ENCODE assay signal across 8 cellular contexts in the genomic region with DNA sequence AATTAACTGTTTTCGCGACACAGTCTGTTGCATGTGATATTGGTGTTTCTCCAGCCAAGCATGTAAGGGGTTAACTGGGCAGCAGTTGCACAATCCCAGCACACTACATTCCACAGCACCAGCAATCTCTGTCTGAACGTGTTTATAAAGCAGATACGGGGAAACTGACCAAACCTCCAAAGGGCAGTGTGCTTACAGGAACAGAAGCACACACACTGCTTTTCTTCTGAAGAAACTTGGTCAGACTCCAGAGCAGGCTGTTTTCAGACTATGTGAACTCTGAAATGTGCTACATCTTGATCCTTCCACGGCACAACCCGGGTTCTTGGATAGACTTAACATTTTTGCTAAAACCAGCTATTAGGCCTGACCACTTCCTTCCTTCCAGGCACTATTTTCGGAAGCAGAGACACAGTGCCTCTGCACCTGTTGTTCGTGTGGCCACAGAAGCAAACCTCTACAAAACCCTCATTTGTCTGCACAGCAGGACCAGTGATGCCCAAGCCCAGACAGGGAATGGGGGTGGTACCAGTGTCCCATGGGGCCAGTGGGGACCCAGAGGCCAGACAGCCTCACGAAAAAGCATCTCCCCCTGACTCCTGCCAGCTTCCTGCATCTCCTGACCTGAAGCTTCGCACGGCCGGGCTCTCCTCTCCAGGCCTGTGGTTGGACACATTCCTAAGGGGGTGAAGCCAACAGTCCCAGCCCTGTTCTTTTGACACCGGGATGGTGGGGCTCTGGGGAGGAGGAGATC.
DNase-seq lines count a peak whose midpoint lies in the region; ATAC-seq and TF ChIP-seq lines count a peak whose summit lies in the region.

No MANE protein-coding gene starts in this region.

- H3K36me3 ChIP-seq in rectal smooth muscle tissue (ENCODE audit: control insufficient read depth, insufficient read depth, low read length) = peaks cover 4% of the 10 kb centered on the region

- H3K27me3 ChIP-seq in rectal smooth muscle tissue (ENCODE audit: control insufficient read depth, insufficient read depth, low read length) = no peaks in the 10 kb centered on the region

- H3K9me3 Mint-ChIP-seq in T-helper 2 cell treated with Interferon-gamma antibody and Interleukin-4, amounts not matched to agents 5 μg/mL and 100 μg/mL, for 36 hours = peaks cover 13% of the 10 kb centered on the region

- peak overlapping the region; percentile 63 for H3K27ac Mint-ChIP-seq in T-helper 2 cell treated with Interferon-gamma antibody and Interleukin-4, amounts not matched to agents 5 μg/mL and 100 μg/mL, for 36 hours

- H3K36me3 Mint-ChIP-seq in T-helper 2 cell treated with Interferon-gamma antibody and Interleukin-4, amounts not matched to agents 5 μg/mL and 100 μg/mL, for 36 hours (ENCODE audit: low read depth) = peaks cover 62% of the 10 kb centered on the region

- no peaks in the 10 kb centered on the region for H3K27me3 Mint-ChIP-seq in T-helper 2 cell treated with Interferon-gamma antibody and Interleukin-4, amounts not matched to agents 5 μg/mL and 100 μg/mL, for 36 hours (ENCODE audit: low read depth)

- TF ChIP-seq CTCF in GM20000 (IDR thresholded peaks at IDR 0.05; ENCODE audit: extremely low read depth, missing control alignments) (no peak), foreskin fibroblast (IDR thresholded peaks at IDR 0.05; ENCODE audit: low read depth, low read length) (no peak)

- peak; percentile 42 for DNase-seq in GF-D8 (lab: John Stamatoyannopoulos, UW)
- peak; percentile 44 for DNase-seq in GM20000 (ENCODE audit: low spot score)
- DNase-seq in T-helper 2 cell treated with Interferon-gamma antibody and Interleukin-4, amounts not matched to agents 5 μg/mL and 100 μg/mL, for 36 hours (ENCODE audit: low spot score) = no peak
- peak; percentile 91 to 93 for DNase-seq in foreskin fibroblast
- no peak for DNase-seq in HUDEP-2 (lab: John Stamatoyannopoulos, UW; ENCODE audit: unreplicated experiment in 76 of 76)
- no peak for DNase-seq in activated T-cell treated with anti-CD3 and anti-CD28 coated beads for 4 hours

- ATAC-seq in HG03558 (IDR thresholded peaks at IDR 0.05; ENCODE audit: extremely low read depth, unreplicated experiment) = peak; percentile 56

- peak overlapping the region; percentile 18 for H3K27ac ChIP-seq in rectal smooth muscle tissue (ENCODE audit: low read depth, low read length)

- H3K4me1 ChIP-seq in rectal smooth muscle tissue (ENCODE audit: control insufficient read depth, insufficient read depth, low read length) = peaks cover 12% of the 10 kb centered on the region

- H3K4me3 ChIP-seq in foreskin fibroblast (ENCODE audit: low read depth in 1 of 2, low read length in 2 of 2) = peak overlapping the region; percentile 33 to 55
- H3K4me3 ChIP-seq in rectal smooth muscle tissue (ENCODE audit: low read length) = peak overlapping the region; percentile 32

- peak overlapping the region; percentile 67 for H3K4me3 Mint-ChIP-seq in T-helper 2 cell treated with Interferon-gamma antibody and Interleukin-4, amounts not matched to agents 5 μg/mL and 100 μg/mL, for 36 hours

- H3K9ac ChIP-seq in rectal smooth muscle tissue (ENCODE audit: low read length) = no peak overlapping the region

- H3K4me1 Mint-ChIP-seq in T-helper 2 cell treated with Interferon-gamma antibody and Interleukin-4, amounts not matched to agents 5 μg/mL and 100 μg/mL, for 36 hours (ENCODE audit: low read depth) = peaks cover 47% of the 10 kb centered on the region

Comparison
In these comparisons a context has a peak if more than half of its experiments do, and no peak if none do; other contexts are left out.
1. DNase-seq: peak in GF-D8 (single experiment), GM20000 (single experiment) and foreskin fibroblast (2 of 2); none in T-helper 2 cell treated with Interferon-gamma antibody and Interleukin-4, amounts not matched to agents 5 μg/mL and 100 μg/mL, for 36 hours (single experiment), HUDEP-2 (0 of 76) and activated T-cell treated with anti-CD3 and anti-CD28 coated beads for 4 hours (single experiment).